ENCODE assay signal across 10 cellular contexts in the genomic region with DNA sequence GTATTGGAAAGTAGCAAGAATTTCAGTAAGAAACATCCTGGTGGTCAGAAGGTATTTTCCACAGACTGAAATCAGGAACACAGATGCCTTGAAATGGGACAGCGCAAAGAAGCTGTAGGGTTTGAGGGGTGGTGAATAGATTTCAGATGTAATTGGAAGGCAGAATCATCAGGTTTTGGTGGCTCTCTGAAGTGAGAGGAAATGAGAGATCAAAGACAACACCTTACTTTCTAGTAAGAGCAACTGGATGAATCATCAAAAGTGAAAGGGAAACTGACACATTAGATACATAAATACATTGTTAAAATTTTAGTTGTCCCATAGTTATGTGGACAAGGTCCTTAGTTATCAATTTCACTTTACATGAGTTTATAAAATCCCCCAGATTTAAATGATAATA.
A peak's percentile ranks its signal among the peaks of the same experiment; 100 is the strongest.
DNase-seq lines count a peak whose midpoint lies in the region; ATAC-seq and TF ChIP-seq lines count a peak whose summit lies in the region.
"Had no signal": no experiment of that assay in that cellular context is flagged by ENCODE, and none has a peak within 500 bp of the region (broad histone marks: within the 10 kb centered on the region; RNA-seq: fewer than 3 reads in every experiment).

No MANE protein-coding gene starts in this region.

- peaks cover 14% of the 10 kb centered on the region for H3K4me1 Mint-ChIP-seq in activated CD4-positive, alpha-beta T cell treated with anti-CD3 and anti-CD28 coated beads for 36 hours

- H3K36me3 Mint-ChIP-seq in activated CD4-positive, alpha-beta T cell treated with anti-CD3 and anti-CD28 coated beads for 36 hours (ENCODE audit: low read depth), result no peaks in the 10 kb centered on the region

- H3K9me3 Mint-ChIP-seq in activated CD4-positive, alpha-beta T cell treated with anti-CD3 and anti-CD28 coated beads for 36 hours (ENCODE audit: low read depth), result no peaks in the 10 kb centered on the region

- peak; percentile 81 for ATAC-seq in activated CD4-positive, alpha-beta T cell treated with anti-CD3 and anti-CD28 coated beads for 36 hours
- peak; percentile 86 for ATAC-seq in GM21526 (IDR thresholded peaks at IDR 0.05; ENCODE audit: low FRiP score, unreplicated experiment)
- ATAC-seq in HG03108 (IDR thresholded peaks at IDR 0.05; ENCODE audit: unreplicated experiment), result peak; percentile 90
- ATAC-seq in GM19328 (IDR thresholded peaks at IDR 0.05; ENCODE audit: unreplicated experiment), result no peak

- no peak for DNase-seq in activated CD4-positive, alpha-beta T cell treated with anti-CD3 and anti-CD28 coated beads for 36 hours
- no peak for DNase-seq in activated CD4-positive, alpha-beta T cell treated with anti-CD3 and anti-CD28 coated beads for 48 hours
- DNase-seq in choroid plexus epithelial cell (ENCODE audit: low read depth) (peak; percentile 29), BE2C (no peak), UCSD-AML1 (lab: John Stamatoyannopoulos, UW; ENCODE audit: unreplicated experiment) (no peak)
- DNase-seq: activated CD4-positive, alpha-beta T cell treated with anti-CD3 and anti-CD28 coated beads for 1 hour; Kasumi-1 had no signal

- POLR2A ChIA-PET in activated CD4-positive, alpha-beta T cell treated with anti-CD3 and anti-CD28 coated beads for 36 hours (lab: Charles Lee), result no interaction called here

- no peaks in the 10 kb centered on the region for H3K9me3 ChIP-seq in BE2C

- no peak overlapping the region for H3K4me3 Mint-ChIP-seq in activated CD4-positive, alpha-beta T cell treated with anti-CD3 and anti-CD28 coated beads for 36 hours

- H3K27ac Mint-ChIP-seq in activated CD4-positive, alpha-beta T cell treated with anti-CD3 and anti-CD28 coated beads for 36 hours, result no peak overlapping the region

- H3K36me3 ChIP-seq in BE2C, result no peaks in the 10 kb centered on the region

- H3K4me1 ChIP-seq in BE2C, result no peaks in the 10 kb centered on the region

- TF ChIP-seq CTCF in choroid plexus epithelial cell (conservative IDR thresholded peaks at IDR 0.05; ENCODE audit: low read depth, low read length) (no peak), BE2C (IDR thresholded peaks at IDR 0.05; ENCODE audit: low read depth, low read length) (no peak)

- CTCF ChIA-PET in activated CD4-positive, alpha-beta T cell treated with anti-CD3 and anti-CD28 coated beads for 36 hours (lab: Charles Lee), result no interaction called here

- intact Hi-C loops in activated CD4-positive, alpha-beta T cell treated with anti-CD3 and anti-CD28 coated beads for 36 hours (cut with DNase I, micrococcal nuclease), result no loop called here

- H3K27me3 Mint-ChIP-seq in activated CD4-positive, alpha-beta T cell treated with anti-CD3 and anti-CD28 coated beads for 36 hours, result peaks cover 10% of the 10 kb centered on the region

- H3K4me3 ChIP-seq in choroid plexus epithelial cell (ENCODE audit: low read depth, low read length), result no peak overlapping the region
- H3K4me3 ChIP-seq in BE2C (ENCODE audit: low read depth, low read length), result no peak overlapping the region

- no peaks in the 10 kb centered on the region; the same call in 1 of the 2 replicates for H3K27me3 ChIP-seq in BE2C
